Comparison of ENCODE assay signal across 1 cellular context in genomic region chr22:38744981-38745380, GRCh38.
TF ChIP-seq lines count a peak whose summit lies in the region.

No MANE protein-coding gene starts in this region.

TF ChIP-seq in HepG2, 621 proteins besides CTCF, POLR2A, EP300 and RAD21 (continued from another document and continues in another):
- TF ChIP-seq NR3C1 (CRISPR knock-in tag; IDR thresholded peaks at IDR 0.05) (no peak), ATF6 (CRISPR knock-in tag; conservative IDR thresholded peaks at IDR 0.05) (no peak), ZNF260 (CRISPR knock-in tag; IDR thresholded peaks at IDR 0.05; ENCODE audit: borderline replicate concordance, low read depth) (no peak), NBN (conservative IDR thresholded peaks at IDR 0.05) (no peak), HNF4A (CRISPR knock-in tag; IDR thresholded peaks at IDR 0.05) (peak; percentile 78), ZNF460 (CRISPR knock-in tag; IDR thresholded peaks at IDR 0.05; ENCODE audit: borderline replicate concordance) (no peak), RARG (CRISPR knock-in tag; IDR thresholded peaks at IDR 0.05; ENCODE audit: low read depth) (no peak), ZNF776 (CRISPR knock-in tag; IDR thresholded peaks at IDR 0.05) (0 out of 2 replicates have a peak, but pooled peaks have one; percentile 54), TRIM24 (CRISPR knock-in tag; IDR thresholded peaks at IDR 0.05) (no peak), ZNF709 (CRISPR knock-in tag; IDR thresholded peaks at IDR 0.05) (no peak), SMAD9 (CRISPR knock-in tag; IDR thresholded peaks at IDR 0.05) (no peak), ZNF629 (CRISPR knock-in tag; conservative IDR thresholded peaks at IDR 0.05) (no peak), ZNF382 (CRISPR knock-in tag; IDR thresholded peaks at IDR 0.05; ENCODE audit: borderline replicate concordance) (no peak), TFE3 (CRISPR knock-in tag; IDR thresholded peaks at IDR 0.05) (no peak), SMC3 (IDR thresholded peaks at IDR 0.05; ENCODE audit: low read length) (no peak), ZNF224 (CRISPR knock-in tag; IDR thresholded peaks at IDR 0.05) (no peak), ZFP1 (CRISPR knock-in tag; IDR thresholded peaks at IDR 0.05) (no peak), NRL (CRISPR knock-in tag; IDR thresholded peaks at IDR 0.05; ENCODE audit: borderline replicate concordance) (no peak), ZNF329 (CRISPR knock-in tag; IDR thresholded peaks at IDR 0.05; ENCODE audit: low read depth) (no peak), ZNF670 (CRISPR knock-in tag; IDR thresholded peaks at IDR 0.05; ENCODE audit: borderline replicate concordance) (no peak), ZNF672 (CRISPR knock-in tag; IDR thresholded peaks at IDR 0.05) (no peak), NFE2 (CRISPR knock-in tag; IDR thresholded peaks at IDR 0.05) (no peak), ZBTB40 (IDR thresholded peaks at IDR 0.05) (no peak), ZBTB40 (CRISPR knock-in tag; IDR thresholded peaks at IDR 0.05) (no peak), ARID2 (CRISPR knock-in tag; IDR thresholded peaks at IDR 0.05; ENCODE audit: borderline replicate concordance) (no peak), ZBTB44 (CRISPR knock-in tag; IDR thresholded peaks at IDR 0.05) (no peak), MLXIP (CRISPR knock-in tag; IDR thresholded peaks at IDR 0.05; ENCODE audit: borderline replicate concordance) (no peak), ARNTL (CRISPR knock-in tag; IDR thresholded peaks at IDR 0.05) (no peak), GLI4 (CRISPR knock-in tag; IDR thresholded peaks at IDR 0.05; ENCODE audit: borderline replicate concordance) (no peak), RNF219 (CRISPR knock-in tag; IDR thresholded peaks at IDR 0.05) (no peak), GABPB1 (CRISPR knock-in tag; IDR thresholded peaks at IDR 0.05) (no peak), MBD4 (IDR thresholded peaks at IDR 0.05; ENCODE audit: borderline replicate concordance, low read length) (no peak), TEAD3 (CRISPR knock-in tag; optimal IDR thresholded peaks at IDR 0.05; ENCODE audit: borderline replicate concordance) (peak; percentile 21), TFAP4 (IDR thresholded peaks at IDR 0.05; ENCODE audit: borderline replicate concordance, low read depth) (peak; percentile 88), TCF12 (IDR thresholded peaks at IDR 0.05) (no peak), TCF12 (CRISPR knock-in tag; IDR thresholded peaks at IDR 0.05) (peak; percentile 45; the same call in 1 of the 2 replicates), KDM5B (CRISPR knock-in tag; IDR thresholded peaks at IDR 0.05; ENCODE audit: borderline replicate concordance) (peak; percentile 67; the same call in 1 of the 2 replicates), ZNF20 (CRISPR knock-in tag; IDR thresholded peaks at IDR 0.05) (no peak), ZNF230 (CRISPR knock-in tag; IDR thresholded peaks at IDR 0.05) (no peak), ZNF503 (CRISPR knock-in tag; IDR thresholded peaks at IDR 0.05) (no peak), MAFG (CRISPR knock-in tag; IDR thresholded peaks at IDR 0.05) (no peak), NFE2L2 (IDR thresholded peaks at IDR 0.05; ENCODE audit: low read length) (no peak), FOXP1 (IDR thresholded peaks at IDR 0.05) (no peak), FOXP1 (CRISPR knock-in tag; IDR thresholded peaks at IDR 0.05) (no peak)
